In genomic region chr7:22884911-22885823, GRCh38 we compare ENCODE assay signal across 9 cellular contexts.
DNase-seq lines count a peak whose midpoint lies in the region; ATAC-seq, FAIRE-seq and TF ChIP-seq lines count a peak whose summit lies in the region.
"Had no signal": no experiment of that assay in that cellular context is flagged by ENCODE, and none has a peak within 500 bp of the region (broad histone marks: within the 10 kb centered on the region; RNA-seq: fewer than 3 reads in every experiment).

No MANE protein-coding gene starts in this region.

- CTCF ChIA-PET in activated CD4-positive, alpha-beta memory T cell treated with anti-CD3 and anti-CD28 coated beads, Interleukin-2, amount 10 ng/mL, durations not matched to agents 7 days and 5 days (lab: Charles Lee), result interaction anchor here (0.7 to 1.9 kb wide), 11 partner anchors 8 to 324 kb away, joined by 3 to 8 read pairs (median 3); no protein-coding TSS in a partner anchor

- no peaks in the 10 kb centered on the region for H3K9me3 Mint-ChIP-seq in activated CD4-positive, alpha-beta memory T cell treated with anti-CD3 and anti-CD28 coated beads, Interleukin-2, amount 10 ng/mL, durations not matched to agents 7 days and 5 days
- H3K9me3 Mint-ChIP-seq in endothelial cell (ENCODE audit: unreplicated experiment), result no peaks in the 10 kb centered on the region

- H3K27ac Mint-ChIP-seq in activated CD4-positive, alpha-beta memory T cell treated with anti-CD3 and anti-CD28 coated beads, Interleukin-2, amount 10 ng/mL, durations not matched to agents 7 days and 5 days, result peak overlapping the region; percentile 90
- no peak overlapping the region for H3K27ac Mint-ChIP-seq in endothelial cell (ENCODE audit: unreplicated experiment)

- ATAC-seq in GM19468 (IDR thresholded peaks at IDR 0.05; ENCODE audit: extremely low read depth, unreplicated experiment) (peak; percentile 22), HG03175 (IDR thresholded peaks at IDR 0.05; ENCODE audit: unreplicated experiment) (peak; percentile 50)

- H3K36me3 Mint-ChIP-seq in activated CD4-positive, alpha-beta memory T cell treated with anti-CD3 and anti-CD28 coated beads, Interleukin-2, amount 10 ng/mL, durations not matched to agents 7 days and 5 days (ENCODE audit: low read depth), result peaks cover 4% of the 10 kb centered on the region
- H3K36me3 Mint-ChIP-seq in endothelial cell (ENCODE audit: low read depth, unreplicated experiment), result no peaks in the 10 kb centered on the region

- H3K4me3 Mint-ChIP-seq in activated CD4-positive, alpha-beta memory T cell treated with anti-CD3 and anti-CD28 coated beads, Interleukin-2, amount 10 ng/mL, durations not matched to agents 7 days and 5 days, result no peak overlapping the region
- H3K4me3 Mint-ChIP-seq in endothelial cell (ENCODE audit: unreplicated experiment), result no peak overlapping the region

- no peak for TF ChIP-seq CTCF in endothelial cell (IDR thresholded peaks at IDR 0.05; ENCODE audit: unreplicated experiment)

- DNase-seq in GM12891 (ENCODE audit: insufficient read length, low spot score), result no peak
- no peak for DNase-seq in activated CD4-positive, alpha-beta memory T cell treated with anti-CD3 and anti-CD28 coated beads, Interleukin-2, amount 10 ng/mL, durations not matched to agents 7 days and 5 days
- no peak for DNase-seq in NCI-H128 (lab: John Stamatoyannopoulos, UW; ENCODE audit: unreplicated experiment)
- no peak for DNase-seq in endothelial cell (ENCODE audit: low spot score)
- DNase-seq in stimulated activated CD4-positive, alpha-beta T cell treated with anti-CD3 and anti-CD28 coated beads, Interleukin-4, amount 100 ng/mL, for 4 hours, result no peak
- DNase-seq in AG20443 (ENCODE audit: low spot score), result no peak

- POLR2A ChIA-PET in activated CD4-positive, alpha-beta memory T cell treated with anti-CD3 and anti-CD28 coated beads, Interleukin-2, amount 10 ng/mL, durations not matched to agents 7 days and 5 days (lab: Charles Lee), result interaction anchor here (0.7 to 2.6 kb wide), 11 partner anchors 12 to 940 kb away, joined by 3 to 12 read pairs (median 3); partner anchors contain the start of genes CDCA7L and HYCC1

- TF ChIP-seq POLR2A in GM12891 (IDR thresholded peaks at IDR 0.05; ENCODE audit: low read depth, low read length), result no peak

- peak; percentile 71 for FAIRE-seq in GM12891 (lab: Jason Lieb, UNC)
- FAIRE-seq: astrocyte had no signal

- H3K27me3 Mint-ChIP-seq in activated CD4-positive, alpha-beta memory T cell treated with anti-CD3 and anti-CD28 coated beads, Interleukin-2, amount 10 ng/mL, durations not matched to agents 7 days and 5 days, result no peaks in the 10 kb centered on the region
- H3K27me3 Mint-ChIP-seq in endothelial cell (ENCODE audit: unreplicated experiment), result peaks cover 5% of the 10 kb centered on the region

- H3K4me1 Mint-ChIP-seq in activated CD4-positive, alpha-beta memory T cell treated with anti-CD3 and anti-CD28 coated beads, Interleukin-2, amount 10 ng/mL, durations not matched to agents 7 days and 5 days, result peaks cover 24% of the 10 kb centered on the region
- peaks cover 3% of the 10 kb centered on the region for H3K4me1 Mint-ChIP-seq in endothelial cell (ENCODE audit: unreplicated experiment)

TF ChIP-seq in GM12891, 5 proteins besides CTCF, POLR2A, EP300 and RAD21:
- TF ChIP-seq SPI1 (IDR thresholded peaks at IDR 0.05; ENCODE audit: low read depth, low read length), result no peak
- TF ChIP-seq TAF1 (IDR thresholded peaks at IDR 0.05; ENCODE audit: low read depth, low read length), result no peak
- TF ChIP-seq PAX5 (IDR thresholded peaks at IDR 0.05; ENCODE audit: insufficient read depth, low read length, severe bottlenecking), result no peak
- no peak for TF ChIP-seq POLR2AphosphoS5 (IDR thresholded peaks at IDR 0.05; ENCODE audit: low read depth, low read length)
